In genomic region chr7:86089455-86089854, GRCh38 we compare ENCODE assay signal across 34 cellular contexts.
"Had no signal": no experiment of that assay in that cellular context is flagged by ENCODE, and none has a peak within 500 bp of the region (broad histone marks: within the 10 kb centered on the region; RNA-seq: fewer than 3 reads in every experiment).

No MANE protein-coding gene starts in this region.

- H3K36me3 ChIP-seq: MG63 had no signal

- DNase-seq: Karpas-422, Kasumi-1, MG63, MM.1S, MV-4-11, NCI-H1048, NCI-H1092, NCI-H1092 treated with DMSO at 0.1 percent for 48 hours, NCI-H1105, NCI-H1105 treated with DMSO at 0.1 percent for 48 hours, NCI-H1417, NCI-H1417 treated with DMSO at 0.1 percent for 48 hours, NCI-H1436, NCI-H1436 treated with DMSO at 0.1 percent for 48 hours, NCI-H146, NCI-H1694, NCI-H1694 treated with DMSO at 0.1 percent for 48 hours, NCI-H187, NCI-H187 treated with DMSO at 0.1 percent for 48 hours, NCI-H1930, NCI-H2029, NCI-H2029 treated with DMSO at 0.1 percent for 48 hours, NCI-H2081, NCI-H2081 treated with DMSO at 0.1 percent for 48 hours, NCI-H2107, NCI-H2171, NCI-H2171 treated with DMSO at 0.1 percent for 48 hours, NCI-H2227 treated with DMSO at 0.1 percent for 48 hours, NCI-H226, NCI-H345, NCI-H446, NCI-H446 treated with DMSO at 0.1 percent for 48 hours, NCI-H510A had no signal

- H3K9me3 ChIP-seq: MG63 had no signal

- H3K4me3 ChIP-seq: MG63 had no signal

- H3K27ac ChIP-seq: KMS-11 had no signal

- H3K9ac ChIP-seq: KMS-11 had no signal

- H3K27me3 ChIP-seq: MG63 had no signal
